ENCODE assay signal across 8 cellular contexts in the genomic region with DNA sequence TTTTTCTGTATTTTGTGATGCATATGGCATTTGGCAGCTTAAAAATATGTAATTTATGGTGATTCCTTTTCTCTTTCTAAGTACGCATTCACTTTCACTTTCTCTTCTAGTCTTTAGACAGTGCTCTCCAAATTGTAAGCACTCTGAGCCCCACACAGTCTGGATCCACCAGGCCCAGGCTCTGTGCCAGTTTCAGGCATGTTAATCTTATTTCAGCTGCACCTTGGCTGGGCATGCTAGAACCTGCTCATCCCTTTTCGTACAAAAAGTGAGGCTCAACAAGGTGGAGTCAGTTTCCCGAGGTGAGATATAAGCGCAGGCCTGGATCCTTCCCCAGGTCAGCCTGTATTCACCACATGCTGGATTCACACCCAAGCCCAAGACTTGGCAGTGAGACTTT.
DNase-seq lines count a peak whose midpoint lies in the region; ATAC-seq and TF ChIP-seq lines count a peak whose summit lies in the region.

No MANE protein-coding gene starts in this region.

- TF ChIP-seq CTCF in BE2C (IDR thresholded peaks at IDR 0.05; ENCODE audit: low read depth, low read length) (no peak), choroid plexus epithelial cell (conservative IDR thresholded peaks at IDR 0.05; ENCODE audit: low read depth, low read length) (no peak), prostate gland (IDR thresholded peaks at IDR 0.05) (no peak), osteocyte (IDR thresholded peaks at IDR 0.05) (no peak)

- H3K4me3 ChIP-seq in BE2C (ENCODE audit: low read depth, low read length) (no peak overlapping the region), choroid plexus epithelial cell (ENCODE audit: low read depth, low read length) (no peak overlapping the region), prostate gland (no peak overlapping the region)

- no peaks in the 10 kb centered on the region for H3K27me3 ChIP-seq in BE2C
- H3K27me3 ChIP-seq in prostate gland (replicated peaks; ENCODE audit: insufficient read depth): peaks cover 2% of the 10 kb centered on the region

- H3K4me1 Mint-ChIP-seq in osteocyte (ENCODE audit: unreplicated experiment): no peaks in the 10 kb centered on the region

- no peak for TF ChIP-seq POLR2A in prostate gland (IDR thresholded peaks at IDR 0.05)

- no peaks in the 10 kb centered on the region for H3K9me3 ChIP-seq in BE2C
- H3K9me3 ChIP-seq in prostate gland: no peaks in the 10 kb centered on the region

- H3K9me3 Mint-ChIP-seq in osteocyte (ENCODE audit: unreplicated experiment): no peaks in the 10 kb centered on the region

- H3K27ac ChIP-seq in prostate gland: no peak overlapping the region

- ATAC-seq in GM21390 (IDR thresholded peaks at IDR 0.05; ENCODE audit: unreplicated experiment): peak; percentile 67

- H3K4me3 Mint-ChIP-seq in osteocyte (ENCODE audit: unreplicated experiment): no peak overlapping the region

- H3K27ac Mint-ChIP-seq in osteocyte (ENCODE audit: unreplicated experiment): no peak overlapping the region

- H3K4me1 ChIP-seq in BE2C (no peaks in the 10 kb centered on the region), prostate gland (replicated peaks) (no peaks in the 10 kb centered on the region)

- H3K36me3 Mint-ChIP-seq in osteocyte (ENCODE audit: unreplicated experiment): no peaks in the 10 kb centered on the region

- DNase-seq in BE2C (peak; percentile 12), NCI-H2107 (lab: John Stamatoyannopoulos, UW) (peak; percentile 51), choroid plexus epithelial cell (ENCODE audit: low read depth) (peak; percentile 22), prostate gland (ENCODE audit: low spot score) (peak; percentile 77), osteocyte (ENCODE audit: extremely low spot score, unreplicated experiment) (no peak), HT-29 (ENCODE audit: low spot score) (no peak), COLO829 (ENCODE audit: low spot score) (no peak)

- intact Hi-C loops in prostate gland (cut with DNase I): no loop called here

- 28% methylated on average over 4 of the region's 4 CpGs for WGBS in prostate gland

- peaks cover 34% of the 10 kb centered on the region for H3K27me3 Mint-ChIP-seq in osteocyte (ENCODE audit: unreplicated experiment)

- H3K36me3 ChIP-seq in BE2C (no peaks in the 10 kb centered on the region), prostate gland (no peaks in the 10 kb centered on the region)

Comparison
In these comparisons a context has a peak if more than half of its experiments do, and no peak if none do; other contexts are left out.
1. DNase-seq: peak in BE2C (single experiment), NCI-H2107 (single experiment), choroid plexus epithelial cell (single experiment) and prostate gland (single experiment); none in osteocyte (single experiment), HT-29 (single experiment) and COLO829 (single experiment).